Comparison of ENCODE assay signal across 1 cellular context in the genomic region with DNA sequence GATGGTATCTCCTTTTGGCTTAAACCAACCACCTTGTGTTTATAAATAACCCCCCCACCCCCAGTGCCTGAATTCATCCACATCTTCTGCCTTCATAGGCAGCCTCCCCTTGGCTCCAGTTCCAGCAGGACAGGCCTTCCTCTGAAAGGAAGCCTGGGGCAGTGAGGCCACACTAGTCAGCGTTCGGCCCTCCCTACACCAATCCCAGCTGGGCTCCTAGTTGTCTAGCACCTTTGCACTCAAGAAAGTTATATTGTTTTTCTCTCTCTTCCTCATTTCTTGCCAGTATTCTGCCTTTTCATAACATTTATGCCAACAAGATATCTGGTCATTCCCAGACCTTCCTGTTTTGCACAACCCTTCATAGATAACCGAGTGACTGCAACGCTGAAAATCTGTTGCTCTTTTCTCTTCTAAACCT.
TF ChIP-seq lines count a peak whose summit lies in the region.

No MANE protein-coding gene starts in this region.

TF ChIP-seq in HepG2, 621 proteins besides CTCF, POLR2A, EP300 and RAD21 (continued from another document):
- TF ChIP-seq, protein P1, sequence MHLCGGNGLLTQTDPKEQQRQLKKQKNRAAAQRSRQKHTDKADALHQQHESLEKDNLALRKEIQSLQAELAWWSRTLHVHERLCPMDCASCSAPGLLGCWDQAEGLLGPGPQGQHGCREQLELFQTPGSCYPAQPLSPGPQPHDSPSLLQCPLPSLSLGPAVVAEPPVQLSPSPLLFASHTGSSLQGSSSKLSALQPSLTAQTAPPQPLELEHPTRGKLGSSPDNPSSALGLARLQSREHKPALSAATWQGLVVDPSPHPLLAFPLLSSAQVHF (CRISPR knock-in tag; IDR thresholded peaks at IDR 0.05) = no peak
